8 cellular contexts compared by ENCODE assay signal in genomic region chr19:7679771-7680605, GRCh38. TPM values are rescaled to one million over a fixed set of nuclear protein-coding genes. Genes with fewer than 3 reads are reported as not detected.
DNase-seq lines count a peak whose midpoint lies in the region; ATAC-seq and TF ChIP-seq lines count a peak whose summit lies in the region.

No MANE protein-coding gene starts in this region.

- DNase-seq in cardiac muscle cell (ENCODE audit: low read depth in 1 of 2, low spot score in 1 of 2), result no peak
- no peak for DNase-seq in left ventricle myocardium superior
- DNase-seq in activated naive CD8-positive, alpha-beta T cell treated with anti-CD3 and anti-CD28 coated beads, Interleukin-2, amount 50 U/mL, for 24 hours, result no peak
- DNase-seq in right lobe of liver, result no peak
- no peak for DNase-seq in type B pancreatic cell (ENCODE audit: extremely low spot score, unreplicated experiment)
- no peak for DNase-seq in CD1c-positive myeloid dendritic cell (ENCODE audit: extremely low spot score)
- no peak for DNase-seq in OCI-M1 (lab: John Stamatoyannopoulos, UW)

- H3K9me3 ChIP-seq in cardiac muscle cell (ENCODE audit: low read depth), result no peaks in the 10 kb centered on the region
- H3K9me3 ChIP-seq in right lobe of liver, result no peaks in the 10 kb centered on the region

- H3K4me1 Mint-ChIP-seq in activated naive CD8-positive, alpha-beta T cell treated with anti-CD3 and anti-CD28 coated beads, Interleukin-2, amount 50 U/mL, for 24 hours, result peaks cover 58% of the 10 kb centered on the region
- peaks cover 9% of the 10 kb centered on the region for H3K4me1 Mint-ChIP-seq in type B pancreatic cell (ENCODE audit: unreplicated experiment)

- H3K36me3 ChIP-seq in cardiac muscle cell, result peaks cover 6% of the 10 kb centered on the region
- peaks cover 0 to 7% (median 0%) of the 10 kb centered on the region in 4 donors for H3K36me3 ChIP-seq in right lobe of liver

- no peak for TF ChIP-seq POLR2A in right lobe of liver (IDR thresholded peaks at IDR 0.05)

- intact Hi-C loops in left ventricle myocardium superior (cut with micrococcal nuclease), result no loop called here
- intact Hi-C loops in right lobe of liver (cut with DNase I), result loop anchor here (5.0 to 10.0 kb wide), 3 partner anchors 108 to 115 kb away; no protein-coding TSS in a partner anchor

- H3K27ac ChIP-seq in cardiac muscle cell (no peak overlapping the region), right lobe of liver (peak overlapping the region in 1 of 3 donors; percentile 72)

- peaks cover 14% of the 10 kb centered on the region for H3K27me3 ChIP-seq in cardiac muscle cell
- no peaks in the 10 kb centered on the region for H3K27me3 ChIP-seq in right lobe of liver

- H3K4me3 ChIP-seq in cardiac muscle cell, result peak overlapping the region; percentile 70
- H3K4me3 ChIP-seq in right lobe of liver, result peak overlapping the region in 2 of 3 donors; percentile 89

- H3K36me3 Mint-ChIP-seq in activated naive CD8-positive, alpha-beta T cell treated with anti-CD3 and anti-CD28 coated beads, Interleukin-2, amount 50 U/mL, for 24 hours (ENCODE audit: low read depth), result peaks cover 15% of the 10 kb centered on the region
- peaks cover 4% of the 10 kb centered on the region for H3K36me3 Mint-ChIP-seq in type B pancreatic cell

- H3K4me3 Mint-ChIP-seq in activated naive CD8-positive, alpha-beta T cell treated with anti-CD3 and anti-CD28 coated beads, Interleukin-2, amount 50 U/mL, for 24 hours, result peak overlapping the region; percentile 85
- peak overlapping the region; percentile 81 for H3K4me3 Mint-ChIP-seq in type B pancreatic cell

- peaks cover 32% of the 10 kb centered on the region for H3K27me3 Mint-ChIP-seq in activated naive CD8-positive, alpha-beta T cell treated with anti-CD3 and anti-CD28 coated beads, Interleukin-2, amount 50 U/mL, for 24 hours
- H3K27me3 Mint-ChIP-seq in type B pancreatic cell, result peaks cover 32% of the 10 kb centered on the region

- H3K27ac Mint-ChIP-seq in activated naive CD8-positive, alpha-beta T cell treated with anti-CD3 and anti-CD28 coated beads, Interleukin-2, amount 50 U/mL, for 24 hours, result peak overlapping the region; percentile 74
- peak overlapping the region; percentile 41 for H3K27ac Mint-ChIP-seq in type B pancreatic cell

- no peaks in the 10 kb centered on the region for H3K9me3 Mint-ChIP-seq in activated naive CD8-positive, alpha-beta T cell treated with anti-CD3 and anti-CD28 coated beads, Interleukin-2, amount 50 U/mL, for 24 hours
- H3K9me3 Mint-ChIP-seq in type B pancreatic cell, result no peaks in the 10 kb centered on the region

- TF ChIP-seq CTCF in cardiac muscle cell (IDR thresholded peaks at IDR 0.05; ENCODE audit: low read depth, low read length) (no peak), right lobe of liver (IDR thresholded peaks at IDR 0.05) (no peak), type B pancreatic cell (conservative IDR thresholded peaks at IDR 0.05) (no peak)

- ATAC-seq in left ventricle myocardium superior (no peak), right lobe of liver (no peak), GM19463 (IDR thresholded peaks at IDR 0.05; ENCODE audit: unreplicated experiment) (no peak)
- no peak for ATAC-seq in activated naive CD8-positive, alpha-beta T cell treated with anti-CD3 and anti-CD28 coated beads, Interleukin-2, amount 50 U/mL, for 24 hours

- H3K4me1 ChIP-seq in cardiac muscle cell (ENCODE audit: low read depth), result no peaks in the 10 kb centered on the region
- H3K4me1 ChIP-seq in right lobe of liver, result peaks cover 0 to 10% (median 4%) of the 10 kb centered on the region in 4 donors

- 30% methylated on average over 15 of the region's 22 CpGs for WGBS in right lobe of liver (ENCODE audit: insufficient coverage, low coverage, low lambda C conversion rate, missing lambda C conversion rate)

RNA-seq across cellular contexts. Expression of gene TRAPPC5, which starts 0.6 kb away (rescaled TPM):
- 95.9 and 96.2 TPM in 2 replicates for total RNA-seq in cardiac muscle cell
- polyA plus RNA-seq in cardiac muscle cell, result 111 and 120 TPM in 2 replicates
- total RNA-seq in left ventricle myocardium superior, result 111 TPM
- total RNA-seq in right lobe of liver, result 10 to 100 TPM; 41.7 to 66.5 (median 52.0) TPM
- total RNA-seq in type B pancreatic cell (ENCODE audit: low replicate concordance), result 92.6 and 107 TPM in 2 replicates

RNA-seq across cellular contexts. Expression of gene MCEMP1, which starts 3.1 kb away (rescaled TPM):
- total RNA-seq in cardiac muscle cell, result not detected in 2 replicates
- polyA plus RNA-seq in cardiac muscle cell, result not detected in 2 replicates
- total RNA-seq in left ventricle myocardium superior, result 0.72 TPM
- under 1 TPM; 0.11 to 0.86 (median 0.34) TPM for total RNA-seq in right lobe of liver
- total RNA-seq in type B pancreatic cell (ENCODE audit: low replicate concordance), result not detected in 2 replicates

RNA-seq across cellular contexts. Expression of gene RETN, which starts 11.1 kb away (rescaled TPM):
- total RNA-seq in cardiac muscle cell (not detected in 2 replicates), left ventricle myocardium superior (not detected), right lobe of liver (1 to 10 TPM in 1 of 6 experiments, under 1 TPM in 1, not detected in 4; 0.63 to 2.4 TPM), type B pancreatic cell (ENCODE audit: low replicate concordance) (not detected in 2 replicates)
- polyA plus RNA-seq in cardiac muscle cell, result not detected in 2 replicates

RNA-seq across cellular contexts. Expression of gene FCER2, which starts 21.9 kb away (rescaled TPM):
- total RNA-seq in cardiac muscle cell (not detected in 2 replicates), left ventricle myocardium superior (0.17 TPM), right lobe of liver (under 1 TPM in 2 of 6 experiments, not detected in 4; 0.18 to 0.29 TPM), type B pancreatic cell (ENCODE audit: low replicate concordance) (not detected in 2 replicates)
- polyA plus RNA-seq in cardiac muscle cell, result 0.39 TPM in 1 of 2 replicates, not detected in the other

RNA-seq across cellular contexts. Expression of gene STXBP2, which starts 43.1 kb away (rescaled TPM):
- total RNA-seq in cardiac muscle cell (16.0 and 33.6 TPM in 2 replicates), left ventricle myocardium superior (9.7 TPM), right lobe of liver (10 to 100 TPM; 27.5 to 45.7 (median 39.1) TPM), type B pancreatic cell (ENCODE audit: low replicate concordance) (61.6 and 108 TPM in 2 replicates)
- polyA plus RNA-seq in cardiac muscle cell, result 32.7 and 51.2 TPM in 2 replicates
